Comparison of ENCODE assay signal across 25 cellular contexts in the genomic region with DNA sequence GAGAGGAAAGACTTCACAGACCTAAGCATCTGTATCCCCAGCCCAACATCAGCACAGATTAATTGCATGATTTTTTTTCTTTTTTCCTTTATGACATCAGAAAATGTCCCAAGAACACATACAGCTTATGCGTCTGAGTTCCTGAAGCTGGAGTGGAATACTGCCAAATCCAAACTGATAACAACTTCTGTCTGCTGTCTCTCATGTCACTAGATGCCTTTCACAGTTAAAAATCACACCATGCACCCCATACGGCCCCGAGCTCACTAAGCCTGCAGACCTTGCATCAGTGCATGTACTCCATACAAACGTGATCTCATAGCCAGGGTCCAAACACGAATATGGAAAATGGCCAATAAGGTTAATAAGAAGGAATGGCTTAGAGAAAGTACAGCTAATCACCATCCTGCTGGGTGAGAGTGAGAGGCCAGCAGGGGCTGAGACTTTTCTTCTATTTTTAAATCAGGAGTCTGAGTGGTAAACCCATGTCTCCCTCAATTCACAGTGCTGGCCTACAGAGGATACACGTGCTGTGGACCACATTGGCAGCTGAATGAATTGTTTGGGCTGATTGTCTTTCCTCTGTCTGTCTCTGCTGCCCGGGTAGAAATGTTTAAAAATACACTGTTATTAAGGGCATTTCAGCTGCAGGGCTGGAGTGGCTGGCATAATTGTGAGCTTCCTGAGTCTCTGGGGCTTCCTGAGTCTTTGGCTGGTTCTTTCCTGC.
"Had no signal": no experiment of that assay in that cellular context is flagged by ENCODE, and none has a peak within 500 bp of the region (broad histone marks: within the 10 kb centered on the region; RNA-seq: fewer than 3 reads in every experiment).

No MANE protein-coding gene starts in this region.

- H3K27me3 Mint-ChIP-seq: activated CD4-positive, alpha-beta T cell treated with anti-CD3 and anti-CD28 coated beads for 36 hours; activated CD8-positive, alpha-beta memory T cell treated with anti-CD3 and anti-CD28 coated beads, Interleukin-2, amount 10 ng/mL, durations not matched to agents 7 days and 5 days; activated naive CD4-positive, alpha-beta T cell treated with anti-CD3 and anti-CD28 coated beads, Interleukin-2, amount 50 U/mL, for 24 hours; naive B cell had no signal

- H3K4me3 Mint-ChIP-seq: activated CD4-positive, alpha-beta T cell treated with anti-CD3 and anti-CD28 coated beads for 36 hours; activated CD8-positive, alpha-beta memory T cell treated with anti-CD3 and anti-CD28 coated beads, Interleukin-2, amount 10 ng/mL, durations not matched to agents 7 days and 5 days; activated CD8-positive, alpha-beta T cell treated with anti-CD3 and anti-CD28 coated beads, Interleukin-2, amount 10 ng/mL, durations not matched to agents 7 days and 5 days; activated naive CD4-positive, alpha-beta T cell treated with anti-CD3 and anti-CD28 coated beads, Interleukin-2, amount 50 U/mL, for 24 hours; mesothelial cell of epicardium; naive B cell; T-helper 2 cell treated with Interferon-gamma antibody and Interleukin-4, amounts not matched to agents 5 μg/mL and 100 μg/mL, for 36 hours had no signal

- H3K9me3 ChIP-seq: colonic mucosa, gastrocnemius medialis, left ventricle myocardium inferior, pancreas, psoas muscle, spleen, transverse colon had no signal

- H3K27me3 ChIP-seq: colonic mucosa, gastrocnemius medialis, pancreas, spleen, transverse colon had no signal

- H3K36me3 Mint-ChIP-seq: activated CD8-positive, alpha-beta memory T cell treated with anti-CD3 and anti-CD28 coated beads, Interleukin-2, amount 10 ng/mL, durations not matched to agents 7 days and 5 days; activated naive CD4-positive, alpha-beta T cell treated with anti-CD3 and anti-CD28 coated beads, Interleukin-2, amount 50 U/mL, for 24 hours; mesothelial cell of epicardium; naive B cell had no signal

- H3K36me3 ChIP-seq: colonic mucosa, gastrocnemius medialis, left ventricle myocardium inferior, pancreas, spleen, transverse colon had no signal

- H3K4me1 Mint-ChIP-seq: activated CD4-positive, alpha-beta T cell treated with anti-CD3 and anti-CD28 coated beads for 36 hours; activated CD8-positive, alpha-beta memory T cell treated with anti-CD3 and anti-CD28 coated beads, Interleukin-2, amount 10 ng/mL, durations not matched to agents 7 days and 5 days; activated naive CD4-positive, alpha-beta T cell treated with anti-CD3 and anti-CD28 coated beads, Interleukin-2, amount 50 U/mL, for 24 hours; naive B cell had no signal

- H3K9me3 Mint-ChIP-seq: mesothelial cell of epicardium had no signal

- ATAC-seq: activated CD4-positive, alpha-beta T cell treated with anti-CD3 and anti-CD28 coated beads for 36 hours; activated CD8-positive, alpha-beta memory T cell treated with anti-CD3 and anti-CD28 coated beads, Interleukin-2, amount 10 ng/mL, durations not matched to agents 7 days and 5 days; activated CD8-positive, alpha-beta T cell treated with anti-CD3 and anti-CD28 coated beads, Interleukin-2, amount 10 ng/mL, durations not matched to agents 7 days and 5 days; gastrocnemius medialis; pancreas; psoas muscle had no signal

- DNase-seq: activated CD4-positive, alpha-beta T cell treated with anti-CD3 and anti-CD28 coated beads for 36 hours; activated CD4-positive, CD25-positive, alpha-beta regulatory T cell; activated CD8-positive, alpha-beta memory T cell treated with anti-CD3 and anti-CD28 coated beads, Interleukin-2, amount 10 ng/mL, durations not matched to agents 7 days and 5 days; activated CD8-positive, alpha-beta T cell treated with anti-CD3 and anti-CD28 coated beads, Interleukin-2, amount 10 ng/mL, durations not matched to agents 7 days and 5 days; activated T-cell treated with anti-CD3 and anti-CD28 coated beads, Interleukin-2, amount 50 U/mL, for 48 hours; cerebellar nuclear complex; colonic mucosa; effector memory CD4-positive, alpha-beta T cell; gastrocnemius medialis; glutamatergic neuron; islet precursor cell; left ventricle myocardium inferior; naive B cell; nucleus accumbens; pancreas; psoas muscle; spleen; stimulated activated naive CD4-positive, alpha-beta T cell; T-helper 1 cell; transverse colon had no signal

- H3K4me1 ChIP-seq: colonic mucosa, gastrocnemius medialis, pancreas, psoas muscle, transverse colon had no signal

- H3K27ac Mint-ChIP-seq: activated CD4-positive, alpha-beta T cell treated with anti-CD3 and anti-CD28 coated beads for 36 hours; activated CD8-positive, alpha-beta memory T cell treated with anti-CD3 and anti-CD28 coated beads, Interleukin-2, amount 10 ng/mL, durations not matched to agents 7 days and 5 days; activated CD8-positive, alpha-beta T cell treated with anti-CD3 and anti-CD28 coated beads, Interleukin-2, amount 10 ng/mL, durations not matched to agents 7 days and 5 days; activated naive CD4-positive, alpha-beta T cell treated with anti-CD3 and anti-CD28 coated beads, Interleukin-2, amount 50 U/mL, for 24 hours; activated T-helper 2 cell treated with anti-CD3 and anti-CD28 coated beads, Interferon-gamma antibody, Interleukin-2, Interleukin-4, amounts not matched to agents 10 μg/mL and 5 μg/mL and 100 μg/mL, durations not matched to agents 14 hours and 24 hours and 36 hours; mesothelial cell of epicardium; T-helper 2 cell treated with Interferon-gamma antibody and Interleukin-4, amounts not matched to agents 5 μg/mL and 100 μg/mL, for 36 hours had no signal

- H3K4me3 ChIP-seq: colonic mucosa, gastrocnemius medialis, left ventricle myocardium inferior, lung, pancreas, psoas muscle, spleen, transverse colon had no signal

- H3K27ac ChIP-seq: colonic mucosa, gastrocnemius medialis, left ventricle myocardium inferior, pancreas, psoas muscle, spleen, transverse colon had no signal
